Comparison of ENCODE assay signal across 1 cellular context in genomic region chr17:39402279-39402889, GRCh38.
TF ChIP-seq lines count a peak whose summit lies in the region.

No MANE protein-coding gene starts in this region.

TF ChIP-seq in GM23338, 12 proteins besides CTCF, POLR2A, EP300 and RAD21:
- TF ChIP-seq ZNF462 (CRISPR knock-in tag; IDR thresholded peaks at IDR 0.05) (no peak), CREB1 (CRISPR knock-in tag; IDR thresholded peaks at IDR 0.05; ENCODE audit: low read depth) (peak; percentile 94)
TF ChIP-seq in GM23338: peak in this region for 1.
